Comparison of ENCODE assay signal across 1 cellular context in the genomic region with DNA sequence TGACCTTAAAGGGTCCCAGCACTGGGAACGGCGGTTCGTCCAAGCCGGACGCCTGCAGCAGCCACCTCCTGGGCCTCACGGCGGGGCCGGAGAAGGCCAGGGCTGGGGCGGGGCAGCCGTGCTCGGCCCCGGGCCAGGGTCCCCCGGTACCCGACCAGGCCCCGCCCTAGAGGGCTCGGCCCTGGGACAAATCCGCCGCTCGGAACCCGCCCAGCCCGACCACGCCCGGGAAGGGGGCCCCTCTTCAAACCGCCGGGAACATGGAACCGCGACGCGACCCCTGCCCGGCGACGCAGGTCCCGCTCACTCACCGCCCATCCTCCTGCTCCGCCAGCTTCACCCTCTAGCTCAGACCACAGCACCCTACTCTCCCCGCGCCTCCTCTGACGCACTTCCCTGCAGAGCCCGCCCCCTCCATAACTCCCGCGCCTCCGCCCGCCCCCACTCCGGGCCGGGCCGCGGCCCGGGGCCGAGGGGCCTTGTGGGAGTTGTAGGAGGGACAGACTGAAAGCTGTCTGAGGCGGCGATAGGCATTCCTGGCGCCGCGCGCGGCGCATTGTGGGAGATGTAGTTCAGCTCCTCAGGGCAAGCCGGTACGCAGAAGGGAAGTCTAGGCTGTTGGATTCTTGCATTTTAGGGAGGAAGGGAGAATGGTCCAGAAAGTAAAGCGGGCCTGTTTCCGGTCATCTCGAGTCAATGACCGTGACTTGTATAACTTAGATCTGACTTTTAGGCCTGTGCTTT.
TF ChIP-seq lines count a peak whose summit lies in the region.

A gene (minus strand): TSS at position 365 of the 744 bp plus-strand sequence. CDS start 1,478 bp downstream, outside the sequence.

TF ChIP-seq in GM12878, 131 proteins besides CTCF, POLR2A, EP300 and RAD21 (continued from another document and continues in another):
- TF ChIP-seq NFIC (IDR thresholded peaks at IDR 0.05; ENCODE audit: low read depth, low read length), result peak; percentile 64; the same call in 1 of the 2 replicates
- no peak for TF ChIP-seq SMAD1 (IDR thresholded peaks at IDR 0.05; ENCODE audit: low read depth, partially characterized antibody)
- peak; percentile 60 for TF ChIP-seq HDAC6 (IDR thresholded peaks at IDR 0.05; ENCODE audit: unreplicated experiment)
- TF ChIP-seq, protein P1, sequence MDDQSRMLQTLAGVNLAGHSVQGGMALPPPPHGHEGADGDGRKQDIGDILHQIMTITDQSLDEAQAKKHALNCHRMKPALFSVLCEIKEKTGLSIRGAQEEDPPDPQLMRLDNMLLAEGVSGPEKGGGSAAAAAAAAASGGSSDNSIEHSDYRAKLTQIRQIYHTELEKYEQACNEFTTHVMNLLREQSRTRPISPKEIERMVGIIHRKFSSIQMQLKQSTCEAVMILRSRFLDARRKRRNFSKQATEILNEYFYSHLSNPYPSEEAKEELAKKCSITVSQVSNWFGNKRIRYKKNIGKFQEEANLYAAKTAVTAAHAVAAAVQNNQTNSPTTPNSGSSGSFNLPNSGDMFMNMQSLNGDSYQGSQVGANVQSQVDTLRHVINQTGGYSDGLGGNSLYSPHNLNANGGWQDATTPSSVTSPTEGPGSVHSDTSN (IDR thresholded peaks at IDR 0.05; ENCODE audit: insufficient replicate concordance, low read depth, low read length), result peak; percentile 2
- no peak for TF ChIP-seq IRF4 (IDR thresholded peaks at IDR 0.05; ENCODE audit: low read depth, low read length)
- TF ChIP-seq ZNF24 (IDR thresholded peaks at IDR 0.05), result no peak
- no peak for TF ChIP-seq JUNB (IDR thresholded peaks at IDR 0.05)
- peak; percentile 36; the same call in 1 of the 2 replicates for TF ChIP-seq MXI1 (IDR thresholded peaks at IDR 0.05; ENCODE audit: low read depth, low read length)
- TF ChIP-seq CHD1 (IDR thresholded peaks at IDR 0.05; ENCODE audit: low read depth, low read length), result no peak
- peak; percentile 36; the same call in 1 of the 2 replicates for TF ChIP-seq MEF2A (IDR thresholded peaks at IDR 0.05; ENCODE audit: insufficient read depth, low read depth, low read length)
- TF ChIP-seq TARDBP (IDR thresholded peaks at IDR 0.05; ENCODE audit: borderline replicate concordance), result peak; percentile 92; the same call in 1 of the 2 replicates
- peak; percentile 11 for TF ChIP-seq SP1 (IDR thresholded peaks at IDR 0.05; ENCODE audit: low read depth, low read length)
- TF ChIP-seq, protein P2, sequence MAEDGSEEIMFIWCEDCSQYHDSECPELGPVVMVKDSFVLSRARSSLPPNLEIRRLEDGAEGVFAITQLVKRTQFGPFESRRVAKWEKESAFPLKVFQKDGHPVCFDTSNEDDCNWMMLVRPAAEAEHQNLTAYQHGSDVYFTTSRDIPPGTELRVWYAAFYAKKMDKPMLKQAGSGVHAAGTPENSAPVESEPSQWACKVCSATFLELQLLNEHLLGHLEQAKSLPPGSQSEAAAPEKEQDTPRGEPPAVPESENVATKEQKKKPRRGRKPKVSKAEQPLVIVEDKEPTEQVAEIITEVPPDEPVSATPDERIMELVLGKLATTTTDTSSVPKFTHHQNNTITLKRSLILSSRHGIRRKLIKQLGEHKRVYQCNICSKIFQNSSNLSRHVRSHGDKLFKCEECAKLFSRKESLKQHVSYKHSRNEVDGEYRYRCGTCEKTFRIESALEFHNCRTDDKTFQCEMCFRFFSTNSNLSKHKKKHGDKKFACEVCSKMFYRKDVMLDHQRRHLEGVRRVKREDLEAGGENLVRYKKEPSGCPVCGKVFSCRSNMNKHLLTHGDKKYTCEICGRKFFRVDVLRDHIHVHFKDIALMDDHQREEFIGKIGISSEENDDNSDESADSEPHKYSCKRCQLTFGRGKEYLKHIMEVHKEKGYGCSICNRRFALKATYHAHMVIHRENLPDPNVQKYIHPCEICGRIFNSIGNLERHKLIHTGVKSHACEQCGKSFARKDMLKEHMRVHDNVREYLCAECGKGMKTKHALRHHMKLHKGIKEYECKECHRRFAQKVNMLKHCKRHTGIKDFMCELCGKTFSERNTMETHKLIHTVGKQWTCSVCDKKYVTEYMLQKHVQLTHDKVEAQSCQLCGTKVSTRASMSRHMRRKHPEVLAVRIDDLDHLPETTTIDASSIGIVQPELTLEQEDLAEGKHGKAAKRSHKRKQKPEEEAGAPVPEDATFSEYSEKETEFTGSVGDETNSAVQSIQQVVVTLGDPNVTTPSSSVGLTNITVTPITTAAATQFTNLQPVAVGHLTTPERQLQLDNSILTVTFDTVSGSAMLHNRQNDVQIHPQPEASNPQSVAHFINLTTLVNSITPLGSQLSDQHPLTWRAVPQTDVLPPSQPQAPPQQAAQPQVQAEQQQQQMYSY (CRISPR knock-in tag; IDR thresholded peaks at IDR 0.05), result peak; percentile 62; the same call in 1 of the 2 replicates
- 0 out of 2 replicates have a peak, but pooled peaks have one; percentile 54 for TF ChIP-seq ESRRA (IDR thresholded peaks at IDR 0.05; ENCODE audit: low read length)
- no peak for TF ChIP-seq SUZ12 (IDR thresholded peaks at IDR 0.05; ENCODE audit: unreplicated experiment)
- TF ChIP-seq NR2C2 (IDR thresholded peaks at IDR 0.05; ENCODE audit: borderline replicate concordance, control insufficient read depth, insufficient read length, low read depth), result no peak
- peak; percentile 60 for TF ChIP-seq GABPA (IDR thresholded peaks at IDR 0.05; ENCODE audit: low read depth)
- no peak for TF ChIP-seq MYB (IDR thresholded peaks at IDR 0.05; ENCODE audit: borderline replicate concordance, low read depth, low read length)
- peak; percentile 90 for TF ChIP-seq LARP7 (IDR thresholded peaks at IDR 0.05)
- TF ChIP-seq HDGF (IDR thresholded peaks at IDR 0.05), result peak; percentile 94; the same call in 1 of the 2 replicates
- TF ChIP-seq EGR1 (IDR thresholded peaks at IDR 0.05; ENCODE audit: borderline replicate concordance in 1 of 2, low read depth in 2 of 2, low read length in 2 of 2), result peak in 1 of 2 experiments; percentile 97; a peak in 2 of 3 replicates
- no peak for TF ChIP-seq SREBF2 (IDR thresholded peaks at IDR 0.05; ENCODE audit: low read length)
- TF ChIP-seq NFYA (IDR thresholded peaks at IDR 0.05; ENCODE audit: borderline replicate concordance, low read depth, low read length), result no peak
- TF ChIP-seq CEBPB (IDR thresholded peaks at IDR 0.05; ENCODE audit: borderline replicate concordance in 1 of 2, low read depth in 2 of 2, low read length in 2 of 2), result no peak
- TF ChIP-seq PAX5 (IDR thresholded peaks at IDR 0.05; ENCODE audit: borderline replicate concordance, low read depth, low read length), result peak; percentile 72; the same call in 1 of the 2 replicates
- TF ChIP-seq FOS (IDR thresholded peaks at IDR 0.05; ENCODE audit: borderline replicate concordance, extremely low read depth, insufficient read length), result no peak
- TF ChIP-seq TBL1XR1 (IDR thresholded peaks at IDR 0.05; ENCODE audit: low read depth, low read length), result peak; percentile 74; the same call in 1 of the 2 replicates
- TF ChIP-seq, protein P3, sequence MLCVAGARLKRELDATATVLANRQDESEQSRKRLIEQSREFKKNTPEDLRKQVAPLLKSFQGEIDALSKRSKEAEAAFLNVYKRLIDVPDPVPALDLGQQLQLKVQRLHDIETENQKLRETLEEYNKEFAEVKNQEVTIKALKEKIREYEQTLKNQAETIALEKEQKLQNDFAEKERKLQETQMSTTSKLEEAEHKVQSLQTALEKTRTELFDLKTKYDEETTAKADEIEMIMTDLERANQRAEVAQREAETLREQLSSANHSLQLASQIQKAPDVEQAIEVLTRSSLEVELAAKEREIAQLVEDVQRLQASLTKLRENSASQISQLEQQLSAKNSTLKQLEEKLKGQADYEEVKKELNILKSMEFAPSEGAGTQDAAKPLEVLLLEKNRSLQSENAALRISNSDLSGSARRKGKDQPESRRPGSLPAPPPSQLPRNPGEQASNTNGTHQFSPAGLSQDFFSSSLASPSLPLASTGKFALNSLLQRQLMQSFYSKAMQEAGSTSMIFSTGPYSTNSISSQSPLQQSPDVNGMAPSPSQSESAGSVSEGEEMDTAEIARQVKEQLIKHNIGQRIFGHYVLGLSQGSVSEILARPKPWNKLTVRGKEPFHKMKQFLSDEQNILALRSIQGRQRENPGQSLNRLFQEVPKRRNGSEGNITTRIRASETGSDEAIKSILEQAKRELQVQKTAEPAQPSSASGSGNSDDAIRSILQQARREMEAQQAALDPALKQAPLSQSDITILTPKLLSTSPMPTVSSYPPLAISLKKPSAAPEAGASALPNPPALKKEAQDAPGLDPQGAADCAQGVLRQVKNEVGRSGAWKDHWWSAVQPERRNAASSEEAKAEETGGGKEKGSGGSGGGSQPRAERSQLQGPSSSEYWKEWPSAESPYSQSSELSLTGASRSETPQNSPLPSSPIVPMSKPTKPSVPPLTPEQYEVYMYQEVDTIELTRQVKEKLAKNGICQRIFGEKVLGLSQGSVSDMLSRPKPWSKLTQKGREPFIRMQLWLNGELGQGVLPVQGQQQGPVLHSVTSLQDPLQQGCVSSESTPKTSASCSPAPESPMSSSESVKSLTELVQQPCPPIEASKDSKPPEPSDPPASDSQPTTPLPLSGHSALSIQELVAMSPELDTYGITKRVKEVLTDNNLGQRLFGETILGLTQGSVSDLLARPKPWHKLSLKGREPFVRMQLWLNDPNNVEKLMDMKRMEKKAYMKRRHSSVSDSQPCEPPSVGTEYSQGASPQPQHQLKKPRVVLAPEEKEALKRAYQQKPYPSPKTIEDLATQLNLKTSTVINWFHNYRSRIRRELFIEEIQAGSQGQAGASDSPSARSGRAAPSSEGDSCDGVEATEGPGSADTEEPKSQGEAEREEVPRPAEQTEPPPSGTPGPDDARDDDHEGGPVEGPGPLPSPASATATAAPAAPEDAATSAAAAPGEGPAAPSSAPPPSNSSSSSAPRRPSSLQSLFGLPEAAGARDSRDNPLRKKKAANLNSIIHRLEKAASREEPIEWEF (IDR thresholded peaks at IDR 0.05; ENCODE audit: insufficient replicate concordance, low read depth, low read length), result no peak
- TF ChIP-seq SMAD5 (IDR thresholded peaks at IDR 0.05; ENCODE audit: low read depth), result peak; percentile 94; the same call in 1 of the 2 replicates
- no peak for TF ChIP-seq YBX1 (IDR thresholded peaks at IDR 0.05)
- TF ChIP-seq TAF1 (IDR thresholded peaks at IDR 0.05; ENCODE audit: borderline replicate concordance, low read depth, low read length), result peak; percentile 77; the same call in 1 of the 2 replicates
- no peak for TF ChIP-seq ASH2L (IDR thresholded peaks at IDR 0.05; ENCODE audit: borderline replicate concordance, low read depth)
- no peak for TF ChIP-seq MYC (IDR thresholded peaks at IDR 0.05; ENCODE audit: insufficient read depth, insufficient read length, insufficient replicate concordance, low read length, severe bottlenecking)
- peak; percentile 77; the same call in 1 of the 2 replicates for TF ChIP-seq MTA3 (IDR thresholded peaks at IDR 0.05; ENCODE audit: borderline replicate concordance, low read length)
- TF ChIP-seq, protein P4, sequence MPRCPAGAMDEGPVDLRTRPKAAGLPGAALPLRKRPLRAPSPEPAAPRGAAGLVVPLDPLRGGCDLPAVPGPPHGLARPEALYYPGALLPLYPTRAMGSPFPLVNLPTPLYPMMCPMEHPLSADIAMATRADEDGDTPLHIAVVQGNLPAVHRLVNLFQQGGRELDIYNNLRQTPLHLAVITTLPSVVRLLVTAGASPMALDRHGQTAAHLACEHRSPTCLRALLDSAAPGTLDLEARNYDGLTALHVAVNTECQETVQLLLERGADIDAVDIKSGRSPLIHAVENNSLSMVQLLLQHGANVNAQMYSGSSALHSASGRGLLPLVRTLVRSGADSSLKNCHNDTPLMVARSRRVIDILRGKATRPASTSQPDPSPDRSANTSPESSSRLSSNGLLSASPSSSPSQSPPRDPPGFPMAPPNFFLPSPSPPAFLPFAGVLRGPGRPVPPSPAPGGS (IDR thresholded peaks at IDR 0.05; ENCODE audit: borderline replicate concordance, insufficient read depth, low read depth, low read length, poor library complexity, severe bottlenecking), result peak; percentile 99
- TF ChIP-seq NBN (IDR thresholded peaks at IDR 0.05), result peak; percentile 46; the same call in 1 of the 2 replicates
- TF ChIP-seq YY1 (IDR thresholded peaks at IDR 0.05; ENCODE audit: low read depth, low read length), result peak; percentile 87
- TF ChIP-seq, protein P5, sequence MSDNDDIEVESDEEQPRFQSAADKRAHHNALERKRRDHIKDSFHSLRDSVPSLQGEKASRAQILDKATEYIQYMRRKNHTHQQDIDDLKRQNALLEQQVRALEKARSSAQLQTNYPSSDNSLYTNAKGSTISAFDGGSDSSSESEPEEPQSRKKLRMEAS (IDR thresholded peaks at IDR 0.05; ENCODE audit: low read depth, low read length), result peak; percentile 45; the same call in 1 of the 2 replicates
- TF ChIP-seq, protein P6, sequence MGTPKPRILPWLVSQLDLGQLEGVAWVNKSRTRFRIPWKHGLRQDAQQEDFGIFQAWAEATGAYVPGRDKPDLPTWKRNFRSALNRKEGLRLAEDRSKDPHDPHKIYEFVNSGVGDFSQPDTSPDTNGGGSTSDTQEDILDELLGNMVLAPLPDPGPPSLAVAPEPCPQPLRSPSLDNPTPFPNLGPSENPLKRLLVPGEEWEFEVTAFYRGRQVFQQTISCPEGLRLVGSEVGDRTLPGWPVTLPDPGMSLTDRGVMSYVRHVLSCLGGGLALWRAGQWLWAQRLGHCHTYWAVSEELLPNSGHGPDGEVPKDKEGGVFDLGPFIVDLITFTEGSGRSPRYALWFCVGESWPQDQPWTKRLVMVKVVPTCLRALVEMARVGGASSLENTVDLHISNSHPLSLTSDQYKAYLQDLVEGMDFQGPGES (IDR thresholded peaks at IDR 0.05), result no peak
- TF ChIP-seq MEF2B (IDR thresholded peaks at IDR 0.05; ENCODE audit: partially characterized antibody, poor library complexity, severe bottlenecking), result peak; percentile 44
- TF ChIP-seq KLF5 (IDR thresholded peaks at IDR 0.05; ENCODE audit: partially characterized antibody), result no peak
- TF ChIP-seq POLR2AphosphoS2 (IDR thresholded peaks at IDR 0.05; ENCODE audit: low read depth, low read length), result peak; percentile 100
- TF ChIP-seq, protein P7, sequence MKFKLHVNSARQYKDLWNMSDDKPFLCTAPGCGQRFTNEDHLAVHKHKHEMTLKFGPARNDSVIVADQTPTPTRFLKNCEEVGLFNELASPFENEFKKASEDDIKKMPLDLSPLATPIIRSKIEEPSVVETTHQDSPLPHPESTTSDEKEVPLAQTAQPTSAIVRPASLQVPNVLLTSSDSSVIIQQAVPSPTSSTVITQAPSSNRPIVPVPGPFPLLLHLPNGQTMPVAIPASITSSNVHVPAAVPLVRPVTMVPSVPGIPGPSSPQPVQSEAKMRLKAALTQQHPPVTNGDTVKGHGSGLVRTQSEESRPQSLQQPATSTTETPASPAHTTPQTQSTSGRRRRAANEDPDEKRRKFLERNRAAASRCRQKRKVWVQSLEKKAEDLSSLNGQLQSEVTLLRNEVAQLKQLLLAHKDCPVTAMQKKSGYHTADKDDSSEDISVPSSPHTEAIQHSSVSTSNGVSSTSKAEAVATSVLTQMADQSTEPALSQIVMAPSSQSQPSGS (IDR thresholded peaks at IDR 0.05; ENCODE audit: low read length), result peak; percentile 60
- TF ChIP-seq ZNF274 (IDR thresholded peaks at IDR 0.05; ENCODE audit: insufficient read depth, insufficient read length), result no peak
- TF ChIP-seq, protein P8, sequence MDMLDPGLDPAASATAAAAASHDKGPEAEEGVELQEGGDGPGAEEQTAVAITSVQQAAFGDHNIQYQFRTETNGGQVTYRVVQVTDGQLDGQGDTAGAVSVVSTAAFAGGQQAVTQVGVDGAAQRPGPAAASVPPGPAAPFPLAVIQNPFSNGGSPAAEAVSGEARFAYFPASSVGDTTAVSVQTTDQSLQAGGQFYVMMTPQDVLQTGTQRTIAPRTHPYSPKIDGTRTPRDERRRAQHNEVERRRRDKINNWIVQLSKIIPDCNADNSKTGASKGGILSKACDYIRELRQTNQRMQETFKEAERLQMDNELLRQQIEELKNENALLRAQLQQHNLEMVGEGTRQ (IDR thresholded peaks at IDR 0.05; ENCODE audit: borderline replicate concordance, low read depth, low read length), result no peak
